In the genomic region with DNA sequence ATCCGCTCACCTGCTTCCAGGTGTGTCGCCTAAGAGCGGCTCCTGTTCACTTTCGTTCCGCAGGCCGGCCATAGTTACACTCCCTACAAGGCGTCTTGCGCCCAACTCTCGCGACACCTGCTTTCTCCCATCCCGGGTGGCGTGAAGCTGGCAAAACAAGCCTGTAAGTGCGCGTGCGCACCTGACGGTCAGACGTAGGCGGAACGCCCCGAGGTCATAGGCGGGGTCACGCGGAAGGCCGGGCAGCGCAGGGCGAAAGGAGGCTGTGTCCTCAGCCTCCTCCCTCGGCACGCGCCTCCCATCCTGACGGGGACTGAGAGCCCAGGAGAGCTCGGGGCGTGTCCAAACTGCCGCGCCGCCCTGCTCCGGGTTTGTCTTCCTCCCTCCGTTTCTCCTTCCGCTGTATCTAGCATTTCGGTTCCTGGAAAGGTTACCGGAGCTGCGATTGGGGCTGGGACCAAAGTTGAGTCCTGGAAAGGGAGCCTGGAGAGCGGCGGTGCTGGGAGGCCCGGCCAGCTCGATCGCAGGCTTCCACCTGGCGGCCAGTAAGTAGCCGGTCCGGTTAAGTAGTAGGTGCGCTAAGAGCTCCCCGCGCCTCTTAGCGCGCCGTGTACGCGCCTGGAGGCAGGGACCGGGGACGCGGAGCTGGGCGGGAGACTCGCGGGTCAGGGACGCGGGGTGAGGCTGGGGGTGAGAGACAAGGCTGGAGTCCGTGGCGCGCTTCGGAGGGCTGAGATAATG, we compare ENCODE assay signal across 8 cellular contexts. TPM values are rescaled to one million over a fixed set of nuclear protein-coding genes. Genes with fewer than 3 reads are reported as not detected.
DNase-seq lines count a peak whose midpoint lies in the region; ATAC-seq and TF ChIP-seq lines count a peak whose summit lies in the region.

A gene (plus strand): TSS at position 345 of the 741 bp plus-strand sequence. CDS start 17,550 bp downstream, outside the sequence.
A gene with protein sequence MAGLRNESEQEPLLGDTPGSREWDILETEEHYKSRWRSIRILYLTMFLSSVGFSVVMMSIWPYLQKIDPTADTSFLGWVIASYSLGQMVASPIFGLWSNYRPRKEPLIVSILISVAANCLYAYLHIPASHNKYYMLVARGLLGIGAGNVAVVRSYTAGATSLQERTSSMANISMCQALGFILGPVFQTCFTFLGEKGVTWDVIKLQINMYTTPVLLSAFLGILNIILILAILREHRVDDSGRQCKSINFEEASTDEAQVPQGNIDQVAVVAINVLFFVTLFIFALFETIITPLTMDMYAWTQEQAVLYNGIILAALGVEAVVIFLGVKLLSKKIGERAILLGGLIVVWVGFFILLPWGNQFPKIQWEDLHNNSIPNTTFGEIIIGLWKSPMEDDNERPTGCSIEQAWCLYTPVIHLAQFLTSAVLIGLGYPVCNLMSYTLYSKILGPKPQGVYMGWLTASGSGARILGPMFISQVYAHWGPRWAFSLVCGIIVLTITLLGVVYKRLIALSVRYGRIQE (minus strand): TSS at position 112 of the 741 bp plus-strand sequence. CDS start 40 bp downstream, at position 72.

- TF ChIP-seq CTCF in WERI-Rb-1 (IDR thresholded peaks at IDR 0.05; ENCODE audit: low read depth, low read length) (peak; percentile 46), mammary epithelial cell (conservative IDR thresholded peaks at IDR 0.05 in 1 of 2, IDR thresholded peaks at IDR 0.05 in 1 of 2; ENCODE audit: extremely low read depth in 1 of 2, insufficient read depth in 1 of 2, low read depth in 1 of 2, low read length in 2 of 2) (peak in 1 of 2 donors; percentile 58)

- dilution Hi-C loops in mammary epithelial cell (cut with HindIII; ENCODE audit: low sequenced_read_pairs), result no loop called here

- BruUV-seq in mammary epithelial cell (replicated peaks; lab: Mats Ljungman, UMichigan), result TSS peak; percentile 51

- H3K4me2 ChIP-seq in mammary epithelial cell (ENCODE audit: insufficient read depth, low read depth, low read length), result peak within 1 kb of the TSS; percentile 94

- CTCF ChIA-PET in mammary epithelial cell (lab: Charles Lee; ENCODE audit: low non-redundant PET), result interaction anchor here (0.6 to 0.7 kb wide), 3 partner anchors 53 to 96 kb away, joined by 3 to 4 read pairs (median 3); a partner anchor contains a TSS

- no peaks in the 10 kb centered on the region for H4K20me1 ChIP-seq in mammary epithelial cell (ENCODE audit: insufficient read depth, low read length)

- H3K4me1 ChIP-seq in mammary epithelial cell (ENCODE audit: insufficient read depth, low read length), result peaks cover 10% of the 10 kb centered on the region

- in situ Hi-C loops in mammary epithelial cell (cut with MboI; ENCODE audit: low sequenced_read_pairs in 2 of 2), result loop anchor here in 1 of 2 donors (10.0 kb wide), 1 partner anchor 80 kb away; a partner anchor contains a TSS

- H3K79me2 ChIP-seq in mammary epithelial cell (ENCODE audit: insufficient read depth, low read length), result peaks cover 82% of the 10 kb centered on the region

- H3K27ac ChIP-seq in WERI-Rb-1 (peak within 1 kb of the TSS; percentile 90), mammary epithelial cell (ENCODE audit: insufficient read depth, low read depth, low read length) (peak within 1 kb of the TSS; percentile 87), skin epidermis (peak within 1 kb of the TSS; percentile 76 to 98 (median 94))

- intact Hi-C loops in mammary epithelial cell (cut with micrococcal nuclease), result loop anchor here (1.0 to 10.0 kb wide), 5 partner anchors 84 to 358 kb away; a partner anchor contains a TSS

- H2AFZ ChIP-seq in mammary epithelial cell (ENCODE audit: low read depth, low read length), result peak within 1 kb of the TSS; percentile 100

- 0% methylated on average over 16 of the region's 69 CpGs for WGBS in mammary epithelial cell (ENCODE audit: low coverage, missing lambda C conversion rate)

- peaks cover 25% of the 10 kb centered on the region for H3K36me3 ChIP-seq in WERI-Rb-1
- peaks cover 5% of the 10 kb centered on the region for H3K36me3 ChIP-seq in mammary epithelial cell (ENCODE audit: insufficient read depth, low read length)

- H3K4me3 ChIP-seq in WERI-Rb-1 (ENCODE audit: low read depth, low read length), result peak within 1 kb of the TSS; percentile 68
- peak within 1 kb of the TSS; percentile 60 to 97 (median 88) for H3K4me3 ChIP-seq in mammary epithelial cell (replicated peaks in 1 of 3; ENCODE audit: insufficient read depth in 1 of 3, low read depth in 2 of 3, low read length in 3 of 3)
- H3K4me3 ChIP-seq in iPS-18c (ENCODE audit: insufficient read depth, low read depth, low read length), result peak within 1 kb of the TSS; percentile 96
- H3K4me3 ChIP-seq in skin epidermis, result peak within 1 kb of the TSS; percentile 72 to 94 (median 88)

- peak; percentile 98 for DNase-seq in AG08396 (ENCODE audit: low spot score)
- DNase-seq in NCI-H2227 (lab: John Stamatoyannopoulos, UW; ENCODE audit: unreplicated experiment), result peak; percentile 97
- DNase-seq in WERI-Rb-1, result peak; percentile 100
- DNase-seq in mammary epithelial cell, result peak; percentile 99

- H3K9me3 ChIP-seq in WERI-Rb-1 (ENCODE audit: severe bottlenecking) (no peaks in the 10 kb centered on the region), mammary epithelial cell (replicated peaks; ENCODE audit: insufficient read depth, low read length) (no peaks in the 10 kb centered on the region), iPS-18c (ENCODE audit: control insufficient read depth, insufficient read depth, low read length) (no peaks in the 10 kb centered on the region)

- ATAC-seq in GM18907 (IDR thresholded peaks at IDR 0.05; ENCODE audit: unreplicated experiment), result peak; percentile 97
- ATAC-seq in HG03159 (IDR thresholded peaks at IDR 0.05; ENCODE audit: unreplicated experiment), result peak; percentile 95

- peak within 1 kb of the TSS; percentile 98 for H3K9ac ChIP-seq in mammary epithelial cell (ENCODE audit: insufficient read depth, low read length)

- no peaks in the 10 kb centered on the region for H3K27me3 ChIP-seq in WERI-Rb-1 (ENCODE audit: insufficient read depth, low read depth, severe bottlenecking)
- no peaks in the 10 kb centered on the region for H3K27me3 ChIP-seq in mammary epithelial cell (ENCODE audit: insufficient read depth, low read length)

RNA-seq across cellular contexts. Expression of the first gene that starts in this region (rescaled TPM):
- total RNA-seq in mammary epithelial cell, result 1 to 10 TPM; 6.3 to 7.7 TPM
- 2.3 TPM for polyA plus RNA-seq in mammary epithelial cell
- 2.2 TPM for polyA minus RNA-seq in mammary epithelial cell

RNA-seq across cellular contexts. Expression of the second gene that starts in this region (rescaled TPM):
- total RNA-seq in mammary epithelial cell, result 10 to 100 TPM; 23.3 to 28.0 TPM
- 9.5 TPM for polyA plus RNA-seq in mammary epithelial cell
- 32.0 TPM for polyA minus RNA-seq in mammary epithelial cell

Comparison
In these comparisons a context has a peak if more than half of its experiments do, and no peak if none do; other contexts are left out.
1. Peak in every context shown above with its lines: DNase-seq, ATAC-seq, H3K4me3 ChIP-seq and H3K27ac ChIP-seq.